In the genomic region with DNA sequence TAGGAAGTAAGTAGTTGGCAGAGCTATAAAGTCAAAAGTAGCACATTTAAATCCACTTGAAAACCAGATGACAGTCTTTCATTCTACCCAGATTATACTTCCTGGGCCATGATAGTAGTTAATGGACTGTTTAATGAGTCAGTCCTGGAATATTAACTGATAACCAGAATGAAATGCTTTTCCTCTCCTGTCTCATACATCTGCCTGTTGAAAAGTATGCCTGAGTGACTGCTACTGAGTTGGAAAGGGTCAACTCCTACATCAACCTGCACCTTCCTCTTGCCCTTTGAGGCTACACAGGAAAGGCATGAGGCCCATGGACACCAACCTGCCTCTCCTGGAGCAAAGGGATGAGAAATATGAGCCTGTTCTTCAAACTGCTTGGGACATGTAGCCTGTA, we compare ENCODE assay signal across 14 cellular contexts. TPM values are rescaled to one million over a fixed set of nuclear protein-coding genes. Genes with fewer than 3 reads are reported as not detected.
DNase-seq lines count a peak whose midpoint lies in the region; ATAC-seq and TF ChIP-seq lines count a peak whose summit lies in the region.
"Had no signal": no experiment of that assay in that cellular context is flagged by ENCODE, and none has a peak within 500 bp of the region (broad histone marks: within the 10 kb centered on the region; RNA-seq: fewer than 3 reads in every experiment).

No MANE protein-coding gene starts in this region.

- H3F3A ChIP-seq in neural progenitor cell (ENCODE audit: low read depth), result no peaks in the 10 kb centered on the region

- H3K4me3 ChIP-seq in right atrium auricular region, result no peak overlapping the region
- H3K4me3 ChIP-seq in dorsolateral prefrontal cortex, result no peak overlapping the region
- H3K4me3 ChIP-seq in neural progenitor cell, result no peak overlapping the region
- H3K4me3 ChIP-seq: A549, BLaER1, HAP-1 had no signal

- H3K27me3 ChIP-seq in right atrium auricular region (no peaks in the 10 kb centered on the region), dorsolateral prefrontal cortex (no peaks in the 10 kb centered on the region), neural progenitor cell (no peaks in the 10 kb centered on the region)
- H3K27me3 ChIP-seq: BLaER1 had no signal

- H3K4me1 Mint-ChIP-seq in neural progenitor cell, result peaks cover 4% of the 10 kb centered on the region
- H3K4me1 Mint-ChIP-seq: CD8-positive, alpha-beta memory T cell had no signal

- no peak overlapping the region for H3K9ac ChIP-seq in neural progenitor cell
- H3K9ac ChIP-seq: BLaER1 had no signal

- H3K27ac ChIP-seq in right atrium auricular region (no peak overlapping the region), dorsolateral prefrontal cortex (peak overlapping the region in 48 of 59 donors; percentile 10 to 85 (median 61)), neural progenitor cell (no peak overlapping the region)
- H3K27ac ChIP-seq: A549, BLaER1, HL-60 had no signal

- H3K36me3 Mint-ChIP-seq in neural progenitor cell, result no peaks in the 10 kb centered on the region
- H3K36me3 Mint-ChIP-seq: CD8-positive, alpha-beta memory T cell had no signal

- no peak overlapping the region for H3K4me2 ChIP-seq in neural progenitor cell
- H3K4me2 ChIP-seq: A549, BLaER1 had no signal

- no peak overlapping the region for H3K27ac Mint-ChIP-seq in neural progenitor cell
- H3K27ac Mint-ChIP-seq: CD8-positive, alpha-beta memory T cell had no signal

- intact Hi-C loops in left ventricle myocardium superior (cut with micrococcal nuclease) (no loop called here), dorsolateral prefrontal cortex (cut with DNase I) (no loop called here)

- no peaks in the 10 kb centered on the region for H3K79me2 ChIP-seq in neural progenitor cell (ENCODE audit: low read depth)

- peak overlapping the region; percentile 29 for H2AFZ ChIP-seq in neural progenitor cell (replicated peaks)

- no peak overlapping the region for H3K4me3 Mint-ChIP-seq in neural progenitor cell
- H3K4me3 Mint-ChIP-seq: CD8-positive, alpha-beta memory T cell had no signal

- no peaks in the 10 kb centered on the region for H4K20me1 ChIP-seq in neural progenitor cell (ENCODE audit: low read depth)
- H4K20me1 ChIP-seq: BLaER1 had no signal

- no peaks in the 10 kb centered on the region for H3K27me3 Mint-ChIP-seq in neural progenitor cell (ENCODE audit: insufficient read depth, low read depth)

- no peaks in the 10 kb centered on the region for H3K9me3 ChIP-seq in right atrium auricular region
- H3K9me3 ChIP-seq in neural progenitor cell (ENCODE audit: low read depth), result no peaks in the 10 kb centered on the region
- H3K9me3 ChIP-seq: A549, BLaER1, HAP-1 had no signal

- no peak for DNase-seq in left ventricle myocardium superior
- no peak for DNase-seq in right atrium auricular region (ENCODE audit: low spot score)
- DNase-seq in dorsolateral prefrontal cortex, result no peak
- no peak for DNase-seq in neural progenitor cell (ENCODE audit: low spot score)
- DNase-seq in activated T-cell treated with anti-CD3 and anti-CD28 coated beads, Interleukin-2, amount 50 U/mL, for 48 hours, result no peak
- DNase-seq: CD8-positive, alpha-beta memory T cell; DMS53; GF-D8 had no signal

- no peaks in the 10 kb centered on the region for H3K36me3 ChIP-seq in right atrium auricular region
- no peaks in the 10 kb centered on the region for H3K36me3 ChIP-seq in neural progenitor cell
- H3K36me3 ChIP-seq: BLaER1, HAP-1 had no signal

- no peaks in the 10 kb centered on the region for H3K9me3 Mint-ChIP-seq in neural progenitor cell

- TF ChIP-seq CTCF in right atrium auricular region (IDR thresholded peaks at IDR 0.05), result no peak
- TF ChIP-seq CTCF in dorsolateral prefrontal cortex (IDR thresholded peaks at IDR 0.05 in 54 of 56, conservative IDR thresholded peaks at IDR 0.05 in 2 of 56; ENCODE audit: low read depth in 1 of 56, partially characterized antibody in 56 of 56), result no peak
- TF ChIP-seq CTCF in neural progenitor cell (IDR thresholded peaks at IDR 0.05), result no peak

- ATAC-seq in left ventricle myocardium superior, result peak; percentile 86
- no peak for ATAC-seq in HG02870 (IDR thresholded peaks at IDR 0.05; ENCODE audit: unreplicated experiment)
- ATAC-seq: A549 had no signal

- H3K4me1 ChIP-seq in right atrium auricular region (no peaks in the 10 kb centered on the region), neural progenitor cell (no peaks in the 10 kb centered on the region)
- H3K4me1 ChIP-seq: A549, HAP-1 had no signal

RNA-seq across cellular contexts. Expression of gene COX7B2, which starts 36.0 kb away (rescaled TPM):
- total RNA-seq in left ventricle myocardium superior, result not detected
- total RNA-seq in right atrium auricular region, result not detected
- not detected for total RNA-seq in dorsolateral prefrontal cortex
- not detected in 2 replicates for total RNA-seq in neural progenitor cell (ENCODE audit: low replicate concordance)
- total RNA-seq: CD8-positive, alpha-beta memory T cell; H1 had no signal

RNA-seq across cellular contexts. Expression of gene GABRA4, which starts 48.3 kb away (rescaled TPM):
- total RNA-seq in left ventricle myocardium superior, result 16.5 TPM
- total RNA-seq in right atrium auricular region, result 1 to 10 TPM in 1 of 2 donors, under 1 TPM in 1; 0.55 to 1.0 TPM
- 10 to 100 TPM; 13.6 to 98.5 (median 60.7) TPM for total RNA-seq in dorsolateral prefrontal cortex
- not detected in 2 replicates for total RNA-seq in neural progenitor cell (ENCODE audit: low replicate concordance)
- total RNA-seq: CD8-positive, alpha-beta memory T cell had no signal

Comparison
In these comparisons a context has a peak if more than half of its experiments do, and no peak if none do; other contexts are left out.
1. H3K27ac ChIP-seq: peak in dorsolateral prefrontal cortex (48 of 59); none in right atrium auricular region (0 of 2) and neural progenitor cell (single experiment).